8 cellular contexts compared by ENCODE assay signal in genomic region chr7:152030059-152030458, GRCh38. TPM values are rescaled to one million over a fixed set of nuclear protein-coding genes. Genes with fewer than 3 reads are reported as not detected.
DNase-seq lines count a peak whose midpoint lies in the region; ATAC-seq and TF ChIP-seq lines count a peak whose summit lies in the region.
"Not testable (repeated sequence)": the region's sequence is repeated elsewhere in the genome, so short reads cannot be mapped to it uniquely, and the experiment has no call there.

No MANE protein-coding gene starts in this region.

- intact Hi-C loops in Caco-2 (cut with micrococcal nuclease; ENCODE audit: unreplicated experiment); testis (cut with DNase I; ENCODE audit: low total_unique reads): not testable (repeated sequence)
- intact Hi-C loops in left cardiac atrium (cut with DNase I), result loop anchor here in 1 of 2 donors (5.0 kb wide), 1 partner anchor 248 kb away; no protein-coding TSS in a partner anchor

- H3K27me3 ChIP-seq in Caco-2 (replicated peaks; ENCODE audit: control insufficient read depth, insufficient read depth, low read length); testis: not testable (repeated sequence)

- 54 to 62% methylated on average over 10 of the region's 10 CpGs for WGBS in testis, 2 donors

- not testable (repeated sequence) for H3K27me3 Mint-ChIP-seq in Caco-2 (ENCODE audit: insufficient read depth, unreplicated experiment); HFFc6 (ENCODE audit: insufficient read depth); chondrocyte (ENCODE audit: low read depth)

- H3K4me1 Mint-ChIP-seq in Caco-2 (ENCODE audit: low read depth, unreplicated experiment) (peaks cover 28% of the 10 kb centered on the region), chondrocyte (ENCODE audit: low read depth) (peaks cover 18% of the 10 kb centered on the region)
- H3K4me1 Mint-ChIP-seq in HFFc6 (ENCODE audit: low read depth), result not testable (repeated sequence)

- H3K9me3 ChIP-seq in Caco-2, testis: not testable (repeated sequence)

- H3K4me1 ChIP-seq in Caco-2, testis: not testable (repeated sequence)

- not testable (repeated sequence) for H3K4me3 Mint-ChIP-seq in Caco-2 (ENCODE audit: unreplicated experiment); HFFc6
- peak overlapping the region; percentile 35 for H3K4me3 Mint-ChIP-seq in chondrocyte (ENCODE audit: unreplicated experiment)

- peaks cover 18% of the 10 kb centered on the region for H3K9me3 Mint-ChIP-seq in Caco-2 (ENCODE audit: unreplicated experiment)
- H3K9me3 Mint-ChIP-seq in HFFc6; chondrocyte (ENCODE audit: low read depth): not testable (repeated sequence)

- H3K4me3 ChIP-seq in Caco-2 (ENCODE audit: low read depth, low read length); testis: not testable (repeated sequence)

- not testable (repeated sequence) for H3K27ac Mint-ChIP-seq in Caco-2 (ENCODE audit: unreplicated experiment); HFFc6
- peak overlapping the region; percentile 53 for H3K27ac Mint-ChIP-seq in chondrocyte (ENCODE audit: unreplicated experiment)

- H3K36me3 Mint-ChIP-seq in Caco-2 (ENCODE audit: insufficient read depth, unreplicated experiment) (peaks cover 18% of the 10 kb centered on the region), HFFc6 (ENCODE audit: low read depth) (peaks cover 31% of the 10 kb centered on the region), chondrocyte (ENCODE audit: low read depth) (peaks cover 11% of the 10 kb centered on the region)

- CTCF ChIA-PET in Caco-2 (lab: Charles Lee), result not testable (repeated sequence)

- H3K36me3 ChIP-seq in Caco-2 (ENCODE audit: control insufficient read depth, insufficient read depth, low read length); testis (ENCODE audit: low read depth, missing control alignments): not testable (repeated sequence)

- not testable (repeated sequence) for TF ChIP-seq POLR2A in testis (IDR thresholded peaks at IDR 0.05)

- not testable (repeated sequence) for H3K27ac ChIP-seq in testis

- not testable (repeated sequence) for BruUV-seq in Caco-2 (replicated peaks; lab: Mats Ljungman, UMichigan)

- not testable (repeated sequence) for ATAC-seq in left cardiac atrium

- DNase-seq in Caco-2 (peak; percentile 56), HFFc6 (peak; percentile 14), NCI-H524 (lab: John Stamatoyannopoulos, UW) (peak; percentile 5 to 58), SW480 (ENCODE audit: low spot score) (peak; percentile 27), left cardiac atrium (peak; percentile 65), myocyte (ENCODE audit: low read depth) (peak; percentile 34), testis (peak; percentile 93)
- DNase-seq in chondrocyte (ENCODE audit: low spot score), result not testable (repeated sequence)

- POLR2A ChIA-PET in Caco-2 (lab: Charles Lee), result not testable (repeated sequence)

- TF ChIP-seq CTCF in Caco-2 (IDR thresholded peaks at IDR 0.05; ENCODE audit: insufficient read depth in 1 of 2, low read depth in 1 of 2, low read length in 1 of 2, severe bottlenecking in 1 of 2, unreplicated experiment in 1 of 2) (peak in 1 of 2 experiments; percentile 23), HFFc6 (IDR thresholded peaks at IDR 0.05) (peak; percentile 62), chondrocyte (IDR thresholded peaks at IDR 0.05) (peak; percentile 77), testis (IDR thresholded peaks at IDR 0.05) (peak; percentile 48 to 62 (median 53))

RNA-seq across cellular contexts. Expression of gene GALNT11, which starts 4.6 kb away (rescaled TPM):
- total RNA-seq in Caco-2 (2022) (31.4 and 34.9 TPM in 2 replicates), chondrocyte (36.2 to 62.1 TPM (median 37.1 TPM) in 3 replicates), left cardiac atrium (10 to 100 TPM; 24.3 to 24.5 TPM), myocyte (80.0 and 94.2 TPM in 2 replicates), testis (10 to 100 TPM; 36.2 to 38.8 TPM)
- 10 to 100 TPM; 21.8 to 27.7 (median 23.6) TPM for total RNA-seq in HFFc6 (2021; fragmentation: NEBNext Ultra II Directional; extraction: Animal tissue kit (Norgen Biotek cat#: 25700))
- polyA plus RNA-seq in myocyte (2012), result 48.6 TPM
- 23.4 TPM for polyA plus RNA-seq in testis (ENCODE audit: insufficient read depth, low read depth, low replicate concordance)
